26 cellular contexts compared by ENCODE assay signal in the genomic region with DNA sequence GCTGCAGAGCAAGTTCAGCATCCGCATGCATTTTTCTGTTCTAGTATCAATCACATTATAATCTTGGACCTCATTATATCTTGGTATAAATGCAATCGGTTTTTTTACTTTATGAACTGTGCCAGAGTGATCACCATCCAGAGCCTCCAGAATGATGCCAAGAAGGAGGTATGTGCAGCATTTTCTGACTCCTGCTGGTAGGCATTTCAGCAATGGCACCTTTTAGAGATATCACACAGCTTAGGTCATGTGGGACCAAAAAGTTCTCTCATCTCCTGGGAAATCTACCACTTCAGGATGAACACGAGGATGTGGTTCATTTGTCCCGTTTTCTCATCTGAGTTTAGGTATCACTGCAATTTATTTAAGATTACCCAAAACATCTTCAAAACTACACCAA.
"Had no signal": no experiment of that assay in that cellular context is flagged by ENCODE, and none has a peak within 500 bp of the region (broad histone marks: within the 10 kb centered on the region; RNA-seq: fewer than 3 reads in every experiment).

No MANE protein-coding gene starts in this region.

- H2AFZ ChIP-seq: hepatocyte, neural progenitor cell, parathyroid adenoma had no signal

- DNase-seq: cortex of kidney; effector memory CD8-positive, alpha-beta T cell; erythroblast; esophagus squamous epithelium; foreskin fibroblast; gastrocnemius medialis; heart left ventricle; kidney; mesenchymal stem cell; midbrain; naive thymus-derived CD4-positive, alpha-beta T cell; stimulated activated CD4-positive, alpha-beta T cell treated with anti-CD3 and anti-CD28 coated beads, Interleukin-2, amount 100 ng/mL, for 24 hours; stimulated activated CD4-positive, alpha-beta T cell treated with anti-CD3 and anti-CD28 coated beads, Interleukin-4, amount 100 ng/mL, for 24 hours; stimulated activated naive CD4-positive, alpha-beta T cell treated with Interleukin-2 at 50 U/mL for 16 hours; stomach; testis; tibial artery; upper lobe of left lung had no signal

- H3K36me3 Mint-ChIP-seq: neural progenitor cell; stimulated activated effector memory CD8-positive, alpha-beta T cell treated with anti-CD3 and anti-CD28 coated beads, Interleukin-12 subunit alpha, Interleukin-12 subunit beta, amount 100 ng/mL, for 72 hours had no signal

- H3K27me3 ChIP-seq: esophagus squamous epithelium, gastrocnemius medialis, heart left ventricle, hepatocyte, neural progenitor cell, stomach, testis, tibial artery, upper lobe of left lung had no signal

- H3K4me3 Mint-ChIP-seq: effector memory CD8-positive, alpha-beta T cell; naive thymus-derived CD4-positive, alpha-beta T cell; nephron; neural progenitor cell; stimulated activated effector memory CD8-positive, alpha-beta T cell treated with anti-CD3 and anti-CD28 coated beads, Interleukin-12 subunit alpha, Interleukin-12 subunit beta, amount 100 ng/mL, for 72 hours had no signal

- H3K27me3 Mint-ChIP-seq: effector memory CD8-positive, alpha-beta T cell; naive thymus-derived CD4-positive, alpha-beta T cell; progenitor cell of endocrine pancreas had no signal

- H3K4me1 ChIP-seq: esophagus squamous epithelium, neural progenitor cell, parathyroid adenoma, stomach, testis, upper lobe of left lung had no signal

- H3K36me3 ChIP-seq: esophagus squamous epithelium, gastrocnemius medialis, neural progenitor cell, stomach, tibial artery, upper lobe of left lung had no signal

- H3K4me2 ChIP-seq: hepatocyte, neural progenitor cell had no signal

- H3K9me3 Mint-ChIP-seq: effector memory CD8-positive, alpha-beta T cell; nephron; neural progenitor cell; stimulated activated effector memory CD8-positive, alpha-beta T cell treated with anti-CD3 and anti-CD28 coated beads, Interleukin-12 subunit alpha, Interleukin-12 subunit beta, amount 100 ng/mL, for 72 hours had no signal

- H3K27ac ChIP-seq: esophagus squamous epithelium, gastrocnemius medialis, heart left ventricle, hepatocyte, neural progenitor cell, parathyroid adenoma, stomach, testis, tibial artery, upper lobe of left lung had no signal

- H3K27ac Mint-ChIP-seq: effector memory CD8-positive, alpha-beta T cell; nephron; neural progenitor cell; progenitor cell of endocrine pancreas; stimulated activated effector memory CD8-positive, alpha-beta T cell treated with anti-CD3 and anti-CD28 coated beads, Interleukin-12 subunit alpha, Interleukin-12 subunit beta, amount 100 ng/mL, for 72 hours had no signal

- H3K9me3 ChIP-seq: esophagus squamous epithelium, gastrocnemius medialis, heart left ventricle, stomach, testis, tibial artery, upper lobe of left lung had no signal

- H3K79me2 ChIP-seq: hepatocyte, parathyroid adenoma had no signal

- H3K4me1 Mint-ChIP-seq: naive thymus-derived CD4-positive, alpha-beta T cell; nephron; neural progenitor cell; stimulated activated effector memory CD8-positive, alpha-beta T cell treated with anti-CD3 and anti-CD28 coated beads, Interleukin-12 subunit alpha, Interleukin-12 subunit beta, amount 100 ng/mL, for 72 hours had no signal

- ATAC-seq: effector memory CD8-positive, alpha-beta T cell; gastrocnemius medialis; left lobe of liver; naive thymus-derived CD4-positive, alpha-beta T cell; sciatic nerve; stimulated activated effector memory CD8-positive, alpha-beta T cell treated with anti-CD3 and anti-CD28 coated beads, Interleukin-12 subunit alpha, Interleukin-12 subunit beta, amount 100 ng/mL, for 72 hours had no signal

- H3K9ac ChIP-seq: neural progenitor cell, parathyroid adenoma had no signal

- H3K4me3 ChIP-seq: esophagus squamous epithelium, gastrocnemius medialis, heart left ventricle, hepatocyte, neural progenitor cell, stomach, testis, tibial artery, upper lobe of left lung had no signal
